9 cellular contexts compared by ENCODE assay signal in the genomic region with DNA sequence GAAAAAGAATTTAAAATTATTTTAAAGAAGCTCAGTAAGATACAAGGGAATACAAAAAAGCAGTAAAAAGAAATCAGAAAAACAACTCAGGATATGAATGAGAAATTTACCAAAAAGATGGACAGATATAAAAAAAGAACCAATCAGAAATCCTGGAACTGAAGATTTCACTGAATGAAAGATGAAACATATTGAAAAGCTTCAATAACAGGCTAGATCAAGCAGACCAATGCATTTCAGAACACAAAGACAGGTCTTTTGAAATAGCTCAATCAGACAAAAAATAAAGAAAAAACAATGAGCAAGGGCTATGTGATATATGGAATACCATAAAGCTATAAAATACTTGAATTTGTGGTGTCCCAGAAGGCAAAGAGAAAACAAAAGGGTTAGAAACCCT.
"Had no signal": no experiment of that assay in that cellular context is flagged by ENCODE, and none has a peak within 500 bp of the region (broad histone marks: within the 10 kb centered on the region; RNA-seq: fewer than 3 reads in every experiment).

No MANE protein-coding gene starts in this region.

- H3K4me3 ChIP-seq: GM23248, HAP-1 had no signal

- DNase-seq: GM23248, GOT3, H7, HFFc6, Karpas-422 had no signal

- H3K27ac ChIP-seq: GM23248, KMS-11 had no signal

- H3K36me3 ChIP-seq: HAP-1 had no signal

- H2AFZ ChIP-seq: GM23248 had no signal

- H3K4me2 ChIP-seq: KMS-11 had no signal

- H3K4me1 ChIP-seq: HAP-1 had no signal

- H3K9ac ChIP-seq: GM23248, KMS-11 had no signal

- FAIRE-seq: HTR-8/SVneo had no signal

- ATAC-seq: HCT116 had no signal
